ENCODE assay signal across 8 cellular contexts in the genomic region with DNA sequence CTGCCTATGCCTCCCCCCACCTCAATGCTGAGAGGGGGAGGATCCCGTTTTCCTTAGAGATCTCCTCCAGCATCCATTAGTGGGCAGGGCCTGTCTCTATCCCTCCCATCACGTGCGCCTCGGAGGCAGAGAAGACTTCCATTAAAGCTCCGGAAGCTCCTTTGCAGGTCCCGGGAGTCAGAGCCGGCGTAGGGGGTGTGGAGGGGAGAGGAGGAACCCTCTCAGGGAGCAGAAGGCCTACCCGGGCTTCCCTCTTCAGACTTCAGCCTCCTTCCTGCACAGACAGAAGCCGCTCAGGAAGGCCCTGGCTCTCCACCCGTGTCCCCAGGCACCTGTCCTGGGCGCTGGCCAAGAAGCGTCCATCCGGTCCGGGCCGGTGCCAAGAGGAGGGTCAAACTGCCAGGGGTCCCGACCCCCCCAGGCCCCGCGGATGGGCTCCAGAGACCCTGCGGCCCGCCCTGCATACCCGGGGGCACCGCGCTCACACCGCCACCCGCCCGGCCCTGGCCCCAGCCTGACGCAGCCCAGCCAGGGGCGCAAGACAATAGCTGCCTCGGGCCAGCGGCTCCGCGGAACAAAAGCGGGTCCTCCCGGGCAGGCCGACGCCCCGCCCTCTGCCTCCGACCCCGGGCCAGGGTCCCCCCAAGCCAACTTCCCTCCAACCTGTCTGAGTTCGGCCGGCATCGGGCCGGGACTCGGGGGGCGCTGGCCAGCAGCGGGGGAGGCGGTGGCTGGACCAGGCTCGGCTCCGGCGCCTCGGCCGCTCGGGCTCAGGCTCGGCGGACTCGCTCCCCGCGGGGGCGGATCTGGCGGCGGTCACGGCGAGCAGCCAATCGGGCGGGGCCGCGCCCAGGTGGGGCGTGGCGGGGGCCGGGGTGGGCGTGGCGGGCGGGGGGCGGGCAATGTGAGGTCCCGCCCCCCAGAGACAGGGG. TPM values are rescaled to one million over a fixed set of nuclear protein-coding genes. Genes with fewer than 3 reads are reported as not detected.
DNase-seq lines count a peak whose midpoint lies in the region; ATAC-seq and TF ChIP-seq lines count a peak whose summit lies in the region.

No MANE protein-coding gene starts in this region.

- no peaks in the 10 kb centered on the region for H3K9me3 Mint-ChIP-seq in activated naive CD4-positive, alpha-beta T cell treated with anti-CD3 and anti-CD28 coated beads, Interleukin-2, amount 10 ng/mL, durations not matched to agents 7 days and 5 days

- H3K36me3 Mint-ChIP-seq in activated naive CD4-positive, alpha-beta T cell treated with anti-CD3 and anti-CD28 coated beads, Interleukin-2, amount 10 ng/mL, durations not matched to agents 7 days and 5 days: no peaks in the 10 kb centered on the region

- no peak for TF ChIP-seq EP300 in gastroesophageal sphincter (IDR thresholded peaks at IDR 0.05)
- no peak for TF ChIP-seq EP300 in suprapubic skin (IDR thresholded peaks at IDR 0.05)

- H3K4me1 ChIP-seq in gastroesophageal sphincter (peaks cover 0 to 73% (median 34%) of the 10 kb centered on the region in 3 donors), neutrophil (ENCODE audit: control insufficient read depth in 1 of 2, insufficient read depth in 1 of 2, low read depth in 1 of 2, low read length in 1 of 2) (peaks cover 9 to 12% of the 10 kb centered on the region in 2 experiments), suprapubic skin (peaks cover 41% of the 10 kb centered on the region)

- TF ChIP-seq CTCF in gastroesophageal sphincter (IDR thresholded peaks at IDR 0.05) (peak in 1 of 4 experiments; percentile 5), neutrophil (IDR thresholded peaks at IDR 0.05) (no peak), suprapubic skin (IDR thresholded peaks at IDR 0.05) (no peak)

- H3K27me3 Mint-ChIP-seq in activated naive CD4-positive, alpha-beta T cell treated with anti-CD3 and anti-CD28 coated beads, Interleukin-2, amount 10 ng/mL, durations not matched to agents 7 days and 5 days: peaks cover 48% of the 10 kb centered on the region

- H3K9me3 ChIP-seq in gastroesophageal sphincter (no peaks in the 10 kb centered on the region), neutrophil (no peaks in the 10 kb centered on the region), suprapubic skin (no peaks in the 10 kb centered on the region)

- H3K4me3 ChIP-seq in gastroesophageal sphincter (peak overlapping the region; percentile 79 to 93), neutrophil (ENCODE audit: low read depth in 1 of 2, low read length in 1 of 2) (peak overlapping the region; percentile 59 to 80), suprapubic skin (peak overlapping the region; percentile 75)

- no peaks in the 10 kb centered on the region for H3K27me3 ChIP-seq in gastroesophageal sphincter
- peaks cover 31% of the 10 kb centered on the region for H3K27me3 ChIP-seq in neutrophil
- H3K27me3 ChIP-seq in suprapubic skin: no peaks in the 10 kb centered on the region

- H3K27ac ChIP-seq in gastroesophageal sphincter (peak overlapping the region; percentile 87 to 93 (median 92)), neutrophil (peak overlapping the region; percentile 18), suprapubic skin (peak overlapping the region; percentile 73)

- TF ChIP-seq POLR2A in gastroesophageal sphincter (IDR thresholded peaks at IDR 0.05) (peak; percentile 78 to 80), suprapubic skin (IDR thresholded peaks at IDR 0.05) (no peak)

- ATAC-seq in gastroesophageal sphincter (peak; percentile 86), GM18511 (IDR thresholded peaks at IDR 0.05; ENCODE audit: unreplicated experiment) (no peak)

- H3K4me3 Mint-ChIP-seq in activated naive CD4-positive, alpha-beta T cell treated with anti-CD3 and anti-CD28 coated beads, Interleukin-2, amount 10 ng/mL, durations not matched to agents 7 days and 5 days: peak overlapping the region; percentile 44

- no CpG with 5 or more reads among the region's 76 CpGs for WGBS in gastroesophageal sphincter (ENCODE audit: low coverage in 1 of 2), 2 donors
- no CpG with 5 or more reads among the region's 76 CpGs for whole genome bisulfite sequencing in suprapubic skin

- H3K4me1 Mint-ChIP-seq in activated naive CD4-positive, alpha-beta T cell treated with anti-CD3 and anti-CD28 coated beads, Interleukin-2, amount 10 ng/mL, durations not matched to agents 7 days and 5 days: peaks cover 2% of the 10 kb centered on the region

- CTCF ChIA-PET in activated naive CD4-positive, alpha-beta T cell treated with anti-CD3 and anti-CD28 coated beads, Interleukin-2, amount 10 ng/mL, durations not matched to agents 7 days and 5 days (lab: Charles Lee): no interaction called here

- DNase-seq in GDM1 (lab: John Stamatoyannopoulos, UW) (peak; percentile 45), HuH-7.5 (ENCODE audit: low spot score) (peak; percentile 96), SHP77 treated with DMSO at 0.1 percent for 48 hours (lab: John Stamatoyannopoulos, UW) (peak; percentile 13), suprapubic skin (ENCODE audit: low spot score in 2 of 2) (no peak)
- peak; percentile 81 for DNase-seq in activated naive CD4-positive, alpha-beta T cell treated with anti-CD3 and anti-CD28 coated beads, Interleukin-2, amount 10 ng/mL, durations not matched to agents 7 days and 5 days

- no peak overlapping the region for H3K27ac Mint-ChIP-seq in activated naive CD4-positive, alpha-beta T cell treated with anti-CD3 and anti-CD28 coated beads, Interleukin-2, amount 10 ng/mL, durations not matched to agents 7 days and 5 days

- H3K36me3 ChIP-seq in gastroesophageal sphincter (peaks cover 0 to 4% of the 10 kb centered on the region in 2 donors), neutrophil (no peaks in the 10 kb centered on the region), suprapubic skin (peaks cover 5% of the 10 kb centered on the region)

RNA-seq across cellular contexts. Expression of a gene that starts 29.9 kb away (rescaled TPM):
- total RNA-seq in gastroesophageal sphincter (10 to 100 TPM; 32.5 to 61.5 (median 39.5) TPM), suprapubic skin (10 to 100 TPM; 22.9 to 38.4 (median 26.0) TPM)

RNA-seq across cellular contexts. Expression of a gene that starts 34.2 kb away (rescaled TPM):
- total RNA-seq in gastroesophageal sphincter (10 to 100 TPM; 20.0 to 65.5 (median 45.8) TPM), suprapubic skin (10 to 100 TPM; 23.1 to 31.9 (median 26.8) TPM)

RNA-seq across cellular contexts. Expression of a gene that starts 45.1 kb away (rescaled TPM):
- total RNA-seq in gastroesophageal sphincter: 10 to 100 TPM; 16.7 to 33.1 (median 20.3) TPM
- 10 to 100 TPM in 2 of 4 donors, 1 to 10 TPM in 2; 8.4 to 33.2 (median 15.7) TPM for total RNA-seq in suprapubic skin

RNA-seq across cellular contexts. Expression of a gene that starts 45.1 kb away (rescaled TPM):
- total RNA-seq in gastroesophageal sphincter (100 to 1,000 TPM; 105 to 235 (median 208) TPM), suprapubic skin (100 to 1,000 TPM; 206 to 293 (median 246) TPM)

Comparison
In these comparisons a context has a peak if more than half of its experiments do, and no peak if none do; other contexts are left out.
1. DNase-seq: peak in GDM1 (single experiment), HuH-7.5 (single experiment), SHP77 treated with DMSO at 0.1 percent for 48 hours (single experiment) and activated naive CD4-positive, alpha-beta T cell treated with anti-CD3 and anti-CD28 coated beads, Interleukin-2, amount 10 ng/mL, durations not matched to agents 7 days and 5 days (single experiment); none in suprapubic skin (0 of 2).
2. H3K27ac ChIP-seq: peak in every context shown above with its lines; median percentile 92 in gastroesophageal sphincter; 73 in suprapubic skin; 18 in neutrophil.
3. POLR2A ChIP-seq: peak in gastroesophageal sphincter (2 of 2); none in suprapubic skin (0 of 2).
4. Peak in every context shown above with its lines, with median percentiles within 50 percentile points of each other: H3K4me3 ChIP-seq.